Comparison of ENCODE assay signal across 36 cellular contexts in the genomic region with DNA sequence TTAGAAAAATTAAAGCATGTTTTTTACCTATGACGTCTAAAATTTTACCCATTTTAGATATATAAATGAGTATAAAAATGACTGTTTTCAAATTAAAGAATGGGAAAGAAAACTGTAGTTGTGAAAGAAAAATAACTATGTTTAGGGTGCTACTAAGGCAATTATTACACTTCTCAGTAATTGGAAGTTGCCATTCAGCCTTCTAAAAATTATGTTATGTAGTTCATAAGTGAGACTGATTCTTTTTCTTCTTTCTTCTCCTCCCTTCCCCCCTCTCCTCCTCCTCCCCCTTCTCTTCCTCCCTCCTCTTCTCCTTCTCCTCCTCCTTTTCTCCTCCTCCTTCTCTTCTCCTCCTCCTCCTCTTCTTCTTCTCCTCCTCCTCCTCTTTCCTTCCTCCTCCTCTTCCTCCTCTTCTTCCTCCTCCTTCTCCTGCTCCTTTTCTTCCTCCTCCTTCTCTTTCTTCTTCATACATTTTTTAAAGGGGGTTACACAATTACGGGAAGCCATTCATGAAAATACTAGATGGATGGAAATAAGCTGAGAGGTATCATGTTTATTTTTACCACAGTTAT.
"Had no signal": no experiment of that assay in that cellular context is flagged by ENCODE, and none has a peak within 500 bp of the region (broad histone marks: within the 10 kb centered on the region; RNA-seq: fewer than 3 reads in every experiment).

No MANE protein-coding gene starts in this region.

- H3K36me3 ChIP-seq: adrenal gland, brain microvascular endothelial cell, breast epithelium had no signal

- H3K4me3 ChIP-seq: adrenal gland, body of pancreas, breast epithelium had no signal

- H3K9me3 Mint-ChIP-seq: activated CD4-positive, alpha-beta memory T cell treated with anti-CD3 and anti-CD28 coated beads, Interleukin-2, amount 10 ng/mL, durations not matched to agents 7 days and 5 days; activated CD4-positive, alpha-beta T cell treated with anti-CD3 and anti-CD28 coated beads, Interleukin-2, amount 10 ng/mL, durations not matched to agents 7 days and 5 days; activated naive CD8-positive, alpha-beta T cell treated with anti-CD3 and anti-CD28 coated beads for 36 hours; activated T-cell treated with anti-CD3 and anti-CD28 coated beads, Interleukin-2, amount 50 U/mL, for 24 hours; activated T-helper 2 cell treated with anti-CD3 and anti-CD28 coated beads, Interferon-gamma antibody, Interleukin-2, Interleukin-4, amounts not matched to agents 10 μg/mL and 5 μg/mL and 100 μg/mL, durations not matched to agents 14 hours and 24 hours and 36 hours; T-helper 2 cell treated with Interferon-gamma antibody and Interleukin-4, amounts not matched to agents 5 μg/mL and 100 μg/mL, for 36 hours had no signal

- ATAC-seq: activated CD4-positive, alpha-beta T cell treated with anti-CD3 and anti-CD28 coated beads for 36 hours; activated CD4-positive, CD25-positive, alpha-beta regulatory T cell treated with anti-CD3 and anti-CD28 coated beads, Interleukin-2, amount 50 U/mL, for 24 hours; activated CD8-positive, alpha-beta memory T cell treated with anti-CD3 and anti-CD28 coated beads, Interleukin-2, amount 10 ng/mL, durations not matched to agents 7 days and 5 days; activated CD8-positive, alpha-beta T cell treated with anti-CD3 and anti-CD28 coated beads, Interleukin-2, amount 10 ng/mL, durations not matched to agents 7 days and 5 days; activated naive CD4-positive, alpha-beta T cell treated with anti-CD3 and anti-CD28 coated beads, Interleukin-2, amount 50 U/mL, for 72 hours; body of pancreas had no signal

- H3K4me3 Mint-ChIP-seq: activated CD4-positive, alpha-beta memory T cell treated with anti-CD3 and anti-CD28 coated beads, Interleukin-2, amount 10 ng/mL, durations not matched to agents 7 days and 5 days; activated CD4-positive, alpha-beta T cell treated with anti-CD3 and anti-CD28 coated beads for 36 hours; activated CD4-positive, alpha-beta T cell treated with anti-CD3 and anti-CD28 coated beads, Interleukin-2, amount 10 ng/mL, durations not matched to agents 7 days and 5 days; activated CD8-positive, alpha-beta memory T cell treated with anti-CD3 and anti-CD28 coated beads, Interleukin-2, amount 10 ng/mL, durations not matched to agents 7 days and 5 days; activated CD8-positive, alpha-beta T cell treated with anti-CD3 and anti-CD28 coated beads, Interleukin-2, amount 10 ng/mL, durations not matched to agents 7 days and 5 days; activated naive CD8-positive, alpha-beta T cell treated with anti-CD3 and anti-CD28 coated beads for 36 hours; activated T-cell treated with anti-CD3 and anti-CD28 coated beads, Interleukin-2, amount 50 U/mL, for 24 hours; T-helper 1 cell treated with Interleukin-12 subunit alpha and Interleukin-12 subunit beta and Interleukin-4 antibody, amounts not matched to agents 30 μg/mL and 1 μg/mL, for 36 hours; T-helper 2 cell treated with Interferon-gamma antibody and Interleukin-4, amounts not matched to agents 5 μg/mL and 100 μg/mL, for 36 hours had no signal

- FAIRE-seq: astrocyte, TTC549 had no signal

- H3K4me1 ChIP-seq: adrenal gland, breast epithelium had no signal

- H3K27ac ChIP-seq: adrenal gland, body of pancreas, brain microvascular endothelial cell, breast epithelium, VCaP had no signal

- H3K27me3 ChIP-seq: adrenal gland, body of pancreas, brain microvascular endothelial cell, breast epithelium had no signal

- H3K27ac Mint-ChIP-seq: activated CD4-positive, alpha-beta memory T cell treated with anti-CD3 and anti-CD28 coated beads, Interleukin-2, amount 10 ng/mL, durations not matched to agents 7 days and 5 days; activated CD4-positive, alpha-beta T cell treated with anti-CD3 and anti-CD28 coated beads for 36 hours; activated CD4-positive, alpha-beta T cell treated with anti-CD3 and anti-CD28 coated beads, Interleukin-2, amount 10 ng/mL, durations not matched to agents 7 days and 5 days; activated CD8-positive, alpha-beta memory T cell treated with anti-CD3 and anti-CD28 coated beads, Interleukin-2, amount 10 ng/mL, durations not matched to agents 7 days and 5 days; activated CD8-positive, alpha-beta T cell treated with anti-CD3 and anti-CD28 coated beads, Interleukin-2, amount 10 ng/mL, durations not matched to agents 7 days and 5 days; activated naive CD4-positive, alpha-beta T cell treated with anti-CD3 and anti-CD28 coated beads, Interleukin-2, amount 50 U/mL, for 72 hours; activated naive CD8-positive, alpha-beta T cell treated with anti-CD3 and anti-CD28 coated beads for 36 hours; activated T-cell treated with anti-CD3 and anti-CD28 coated beads, Interleukin-2, amount 50 U/mL, for 24 hours; activated T-helper 2 cell treated with anti-CD3 and anti-CD28 coated beads, Interferon-gamma antibody, Interleukin-2, Interleukin-4, amounts not matched to agents 10 μg/mL and 5 μg/mL and 100 μg/mL, durations not matched to agents 14 hours and 24 hours and 36 hours; T-helper 1 cell treated with Interleukin-12 subunit alpha and Interleukin-12 subunit beta and Interleukin-4 antibody, amounts not matched to agents 30 μg/mL and 1 μg/mL, for 36 hours; T-helper 2 cell treated with Interferon-gamma antibody and Interleukin-4, amounts not matched to agents 5 μg/mL and 100 μg/mL, for 36 hours had no signal

- DNase-seq: activated CD4-positive, alpha-beta memory T cell treated with anti-CD3 and anti-CD28 coated beads, Interleukin-2, amount 10 ng/mL, durations not matched to agents 7 days and 5 days; activated CD4-positive, alpha-beta T cell treated with anti-CD3 and anti-CD28 coated beads for 1 hour; activated CD4-positive, alpha-beta T cell treated with anti-CD3 and anti-CD28 coated beads for 36 hours; activated CD4-positive, alpha-beta T cell treated with anti-CD3 and anti-CD28 coated beads for 48 hours; activated CD4-positive, alpha-beta T cell treated with anti-CD3 and anti-CD28 coated beads, Interleukin-2, amount 10 ng/mL, durations not matched to agents 7 days and 5 days; activated CD4-positive, alpha-beta T cell treated with anti-CD3 and anti-CD28 coated beads, Interleukin-2, amount 50 U/mL, for 48 hours; activated CD4-positive, CD25-positive, alpha-beta regulatory T cell; activated CD8-positive, alpha-beta memory T cell treated with anti-CD3 and anti-CD28 coated beads for 24 hours; activated CD8-positive, alpha-beta memory T cell treated with anti-CD3 and anti-CD28 coated beads, Interleukin-2, amount 10 ng/mL, durations not matched to agents 7 days and 5 days; activated CD8-positive, alpha-beta memory T cell treated with anti-CD3 and anti-CD28 coated beads, Interleukin-2, amount 50 U/mL, for 48 hours; activated CD8-positive, alpha-beta T cell treated with anti-CD3 and anti-CD28 coated beads, Interleukin-2, amount 10 ng/mL, durations not matched to agents 7 days and 5 days; activated effector memory CD4-positive, alpha-beta T cell treated with Interleukin-2 at 50 U/mL for 16 hours; activated gamma-delta T cell; activated naive CD4-positive, alpha-beta T cell treated with anti-CD3 and anti-CD28 coated beads, Interleukin-2, amount 50 U/mL, for 16 hours; activated naive CD4-positive, alpha-beta T cell treated with Interleukin-2 at 50 U/mL for 16 hours; activated naive CD8-positive, alpha-beta T cell treated with anti-CD3 and anti-CD28 coated beads for 36 hours; activated T-cell treated with anti-CD3 and anti-CD28 coated beads, Interleukin-2, amount 50 U/mL, for 24 hours; activated T-cell treated with anti-CD3 and anti-CD28 coated beads, Interleukin-2, amount 50 U/mL, for 48 hours; adrenal gland; amniotic stem cell; aorta; body of pancreas; central memory CD4-positive, alpha-beta T cell; T-helper 1 cell; T-helper 2 cell; T-helper 9 cell had no signal

- H3K27me3 Mint-ChIP-seq: activated CD4-positive, alpha-beta memory T cell treated with anti-CD3 and anti-CD28 coated beads, Interleukin-2, amount 10 ng/mL, durations not matched to agents 7 days and 5 days; activated CD4-positive, alpha-beta T cell treated with anti-CD3 and anti-CD28 coated beads, Interleukin-2, amount 10 ng/mL, durations not matched to agents 7 days and 5 days; activated CD8-positive, alpha-beta memory T cell treated with anti-CD3 and anti-CD28 coated beads, Interleukin-2, amount 10 ng/mL, durations not matched to agents 7 days and 5 days; activated naive CD8-positive, alpha-beta T cell treated with anti-CD3 and anti-CD28 coated beads for 36 hours; activated T-cell treated with anti-CD3 and anti-CD28 coated beads, Interleukin-2, amount 50 U/mL, for 24 hours had no signal

- H3K9me3 ChIP-seq: adrenal gland, body of pancreas, breast epithelium had no signal

- H3K36me3 Mint-ChIP-seq: activated CD8-positive, alpha-beta memory T cell treated with anti-CD3 and anti-CD28 coated beads, Interleukin-2, amount 10 ng/mL, durations not matched to agents 7 days and 5 days; activated naive CD4-positive, alpha-beta T cell treated with anti-CD3 and anti-CD28 coated beads, Interleukin-2, amount 50 U/mL, for 72 hours; activated naive CD8-positive, alpha-beta T cell treated with anti-CD3 and anti-CD28 coated beads for 36 hours had no signal

- H3K4me1 Mint-ChIP-seq: activated CD4-positive, alpha-beta memory T cell treated with anti-CD3 and anti-CD28 coated beads, Interleukin-2, amount 10 ng/mL, durations not matched to agents 7 days and 5 days; activated CD4-positive, alpha-beta T cell treated with anti-CD3 and anti-CD28 coated beads for 36 hours; activated CD4-positive, alpha-beta T cell treated with anti-CD3 and anti-CD28 coated beads, Interleukin-2, amount 10 ng/mL, durations not matched to agents 7 days and 5 days; activated CD8-positive, alpha-beta memory T cell treated with anti-CD3 and anti-CD28 coated beads, Interleukin-2, amount 10 ng/mL, durations not matched to agents 7 days and 5 days; activated naive CD8-positive, alpha-beta T cell treated with anti-CD3 and anti-CD28 coated beads for 36 hours had no signal
